9 cellular contexts compared by ENCODE assay signal in genomic region chr1:50970927-50971582, GRCh38. TPM values are rescaled to one million over a fixed set of nuclear protein-coding genes. Genes with fewer than 3 reads are reported as not detected.
DNase-seq lines count a peak whose midpoint lies in the region; ATAC-seq, FAIRE-seq and TF ChIP-seq lines count a peak whose summit lies in the region.
"Had no signal": no experiment of that assay in that cellular context is flagged by ENCODE, and none has a peak within 500 bp of the region (broad histone marks: within the 10 kb centered on the region; RNA-seq: fewer than 3 reads in every experiment).

No MANE protein-coding gene starts in this region.

- WGBS in urinary bladder = 20% methylated on average over 7 of the region's 7 CpGs

- peak overlapping the region; percentile 74 to 82 for H3K9ac ChIP-seq in kidney (ENCODE audit: low read length in 2 of 2)

- H3K36me3 ChIP-seq in kidney (ENCODE audit: control insufficient read depth in 1 of 2, insufficient read depth in 2 of 2, low read length in 2 of 2) = no peaks in the 10 kb centered on the region
- no peaks in the 10 kb centered on the region for H3K36me3 ChIP-seq in urinary bladder (ENCODE audit: insufficient read depth)

- intact Hi-C loops in kidney (cut with DNase I) = no loop called here

- H3K4me3 ChIP-seq in kidney (ENCODE audit: low read length in 2 of 2) = peak overlapping the region; percentile 83 to 99
- H3K4me3 ChIP-seq in urinary bladder (ENCODE audit: low read depth, low read length) = peak overlapping the region; percentile 92

- H3K4me1 Mint-ChIP-seq in activated naive CD4-positive, alpha-beta T cell treated with anti-CD3 and anti-CD28 coated beads, Interleukin-2, amount 50 U/mL, for 24 hours = peaks cover 27% of the 10 kb centered on the region
- H3K4me1 Mint-ChIP-seq in T-helper 17 cell (peaks cover 18% of the 10 kb centered on the region), mesothelial cell of epicardium (peaks cover 20% of the 10 kb centered on the region)

- FAIRE-seq in kidney (lab: Jason Lieb, UNC) = no peak
- FAIRE-seq: colon had no signal

- ATAC-seq in T-helper 17 cell (no peak), HG02840 (IDR thresholded peaks at IDR 0.05; ENCODE audit: low FRiP score, unreplicated experiment) (no peak)

- no peak for DNase-seq in activated naive CD4-positive, alpha-beta T cell treated with Interleukin-2 at 50 U/mL for 16 hours
- DNase-seq in T-helper 17 cell = no peak
- no peak for DNase-seq in kidney
- no peak for DNase-seq in mesothelial cell of epicardium (ENCODE audit: low spot score in 2 of 2, unreplicated experiment in 2 of 2)
- no peak for DNase-seq in iPS-NIHi7 (ENCODE audit: extremely low spot score)

- H3K4me3 Mint-ChIP-seq in activated naive CD4-positive, alpha-beta T cell treated with anti-CD3 and anti-CD28 coated beads, Interleukin-2, amount 50 U/mL, for 24 hours = peak overlapping the region; percentile 98
- H3K4me3 Mint-ChIP-seq in T-helper 17 cell (peak overlapping the region; percentile 100), mesothelial cell of epicardium (no peak overlapping the region)

- no peaks in the 10 kb centered on the region for H3K9me3 ChIP-seq in T-helper 17 cell (ENCODE audit: control insufficient read depth, low read length, poor library complexity, severe bottlenecking)
- no peaks in the 10 kb centered on the region for H3K9me3 ChIP-seq in kidney (ENCODE audit: control insufficient read depth in 1 of 2, low read length in 2 of 2)

- H3K9me3 Mint-ChIP-seq in activated naive CD4-positive, alpha-beta T cell treated with anti-CD3 and anti-CD28 coated beads, Interleukin-2, amount 50 U/mL, for 24 hours = no peaks in the 10 kb centered on the region
- H3K9me3 Mint-ChIP-seq in mesothelial cell of epicardium = no peaks in the 10 kb centered on the region

- H3K27me3 Mint-ChIP-seq in activated naive CD4-positive, alpha-beta T cell treated with anti-CD3 and anti-CD28 coated beads, Interleukin-2, amount 50 U/mL, for 24 hours = peaks cover 20% of the 10 kb centered on the region
- H3K27me3 Mint-ChIP-seq in T-helper 17 cell (no peaks in the 10 kb centered on the region), mesothelial cell of epicardium (ENCODE audit: low read depth) (peaks cover 85% of the 10 kb centered on the region)

- H3K4me1 ChIP-seq in kidney (ENCODE audit: control insufficient read depth in 1 of 2, insufficient read depth in 1 of 2, low read depth in 1 of 2, low read length in 2 of 2) (peaks cover 0 to 5% of the 10 kb centered on the region in 2 donors), urinary bladder (ENCODE audit: insufficient read depth) (no peaks in the 10 kb centered on the region)

- TF ChIP-seq CTCF in kidney (IDR thresholded peaks at IDR 0.05; ENCODE audit: borderline replicate concordance, extremely low read depth, insufficient read depth) (no peak), mesothelial cell of epicardium (IDR thresholded peaks at IDR 0.05; ENCODE audit: unreplicated experiment) (no peak)

- H3K36me3 Mint-ChIP-seq in activated naive CD4-positive, alpha-beta T cell treated with anti-CD3 and anti-CD28 coated beads, Interleukin-2, amount 50 U/mL, for 24 hours = no peaks in the 10 kb centered on the region
- peaks cover 5% of the 10 kb centered on the region for H3K36me3 Mint-ChIP-seq in T-helper 17 cell (ENCODE audit: low read depth)
- H3K36me3 Mint-ChIP-seq in mesothelial cell of epicardium = no peaks in the 10 kb centered on the region

- H3K27ac ChIP-seq in kidney (ENCODE audit: low read depth in 2 of 2, low read length in 2 of 2) = no peak overlapping the region
- no peak overlapping the region for H3K27ac ChIP-seq in urinary bladder (ENCODE audit: low read depth)

- no peak overlapping the region for H3K27ac Mint-ChIP-seq in activated naive CD4-positive, alpha-beta T cell treated with anti-CD3 and anti-CD28 coated beads, Interleukin-2, amount 50 U/mL, for 24 hours
- H3K27ac Mint-ChIP-seq in T-helper 17 cell (peak overlapping the region; percentile 97), mesothelial cell of epicardium (no peak overlapping the region)

RNA-seq across cellular contexts. Expression of gene CDKN2C, which starts 1.0 kb away (rescaled TPM):
- total RNA-seq in T-helper 17 cell (1 to 10 TPM; 7.7 to 8.2 TPM), kidney (12.5 TPM), urinary bladder (16.9 TPM), mesothelial cell of epicardium (0.63 to 0.80 TPM (median 0.67 TPM) in 3 replicates)
- polyA plus RNA-seq in kidney (ENCODE audit: insufficient read depth, low read depth, low replicate concordance) (16.6 TPM), urinary bladder (19.9 TPM)

RNA-seq across cellular contexts. Expression of gene FAF1, which starts 11.0 kb away (rescaled TPM):
- total RNA-seq in T-helper 17 cell (10 to 100 TPM; 45.8 to 50.1 TPM), kidney (72.8 TPM), urinary bladder (84.6 TPM), mesothelial cell of epicardium (43.2 to 47.6 TPM (median 44.4 TPM) in 3 replicates)
- polyA plus RNA-seq in kidney (ENCODE audit: insufficient read depth, low read depth, low replicate concordance) (50.1 TPM), urinary bladder (42.3 TPM)
